8 cellular contexts compared by ENCODE assay signal in the genomic region with DNA sequence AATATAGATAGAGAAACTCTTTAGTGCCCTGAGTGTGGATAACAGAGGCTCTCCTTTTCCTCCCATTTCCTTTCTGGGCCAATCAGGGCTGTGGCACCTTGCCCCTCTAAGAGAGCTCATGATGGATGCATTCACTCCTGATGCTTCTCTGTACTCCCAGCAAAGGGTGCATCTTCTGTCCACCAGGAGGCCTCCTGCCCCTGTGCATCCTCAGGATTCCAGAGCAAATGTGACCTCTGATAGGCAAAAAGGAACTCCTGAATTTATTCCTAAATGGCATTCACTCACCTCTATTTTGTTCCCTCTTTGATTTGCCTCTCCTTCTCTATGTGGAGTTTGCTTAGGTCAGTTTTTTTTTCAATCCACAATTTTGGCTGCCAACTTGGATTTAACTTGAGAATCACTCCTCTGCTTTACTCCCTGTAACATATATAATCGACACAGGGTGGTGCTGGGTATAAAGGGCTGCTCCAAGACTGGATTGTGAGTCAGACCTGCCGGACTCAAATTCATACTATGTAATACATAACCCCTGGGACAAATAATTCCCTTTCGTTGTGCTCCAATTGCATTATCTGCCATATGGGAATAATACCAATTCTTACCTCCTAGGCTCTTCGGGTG. TPM values are rescaled to one million over a fixed set of nuclear protein-coding genes. Genes with fewer than 3 reads are reported as not detected.
DNase-seq lines count a peak whose midpoint lies in the region; ATAC-seq and TF ChIP-seq lines count a peak whose summit lies in the region.

No MANE protein-coding gene starts in this region.

- TF ChIP-seq CTCF in AG04450 (IDR thresholded peaks at IDR 0.05; ENCODE audit: low read depth, low read length) (peak; percentile 55), GM12864 (IDR thresholded peaks at IDR 0.05; ENCODE audit: low read depth, low read length, missing control alignments) (peak; percentile 79), epithelial cell of proximal tubule (conservative IDR thresholded peaks at IDR 0.05; ENCODE audit: low read depth, low read length) (peak; percentile 84), testis (IDR thresholded peaks at IDR 0.05) (peak; percentile 27 to 54 (median 43))

- TF ChIP-seq POLR2A in testis (IDR thresholded peaks at IDR 0.05): no peak

- CTCF ChIA-PET in AG04450 (lab: Charles Lee): no interaction called here

- POLR2A ChIA-PET in AG04450 (lab: Yijun Ruan, JAX): interaction anchor here (0.6 kb wide), 1 partner anchor 266 kb away, joined by 3 read pairs; no protein-coding TSS in a partner anchor

- no peaks in the 10 kb centered on the region for H3K36me3 ChIP-seq in testis (ENCODE audit: low read depth, missing control alignments)

- intact Hi-C loops in testis (cut with DNase I; ENCODE audit: low total_unique reads): no loop called here

- 64 to 70% methylated on average over 4 of the region's 4 CpGs for WGBS in testis, 2 donors

- H3K4me1 ChIP-seq in testis: no peaks in the 10 kb centered on the region

- ATAC-seq in HG03442 (IDR thresholded peaks at IDR 0.05; ENCODE audit: unreplicated experiment) (no peak), HG02623 (IDR thresholded peaks at IDR 0.05; ENCODE audit: unreplicated experiment) (no peak)

- H3K27me3 ChIP-seq in AG04450 (ENCODE audit: control insufficient read depth, insufficient read depth, low read length) (no peaks in the 10 kb centered on the region), testis (no peaks in the 10 kb centered on the region)

- H3K9me3 ChIP-seq in AG04450 (ENCODE audit: control insufficient read depth, insufficient read depth, low read length) (no peaks in the 10 kb centered on the region), testis (no peaks in the 10 kb centered on the region)

- H3K27ac ChIP-seq in AG04450 (ENCODE audit: low read depth, low read length) (no peak overlapping the region), testis (no peak overlapping the region)

- H3K4me3 ChIP-seq in AG04450 (ENCODE audit: low read depth, low read length) (no peak overlapping the region), GM12864 (ENCODE audit: low read depth, low read length) (no peak overlapping the region), epithelial cell of proximal tubule (ENCODE audit: low read depth, low read length) (no peak overlapping the region), testis (no peak overlapping the region)

- DNase-seq in AG04450 (ENCODE audit: low read depth, low spot score) (no peak), GM12864 (ENCODE audit: low read depth) (no peak), NCI-H69 (lab: John Stamatoyannopoulos, UW) (peak; percentile 26), epithelial cell of proximal tubule (ENCODE audit: low read depth) (no peak), testis (peak; percentile 66)
- no peak for DNase-seq in effector CD8-positive, alpha-beta T cell (lab: John Stamatoyannopoulos, UW)

RNA-seq across cellular contexts. Expression of gene MRGPRX4, which starts 1.1 kb away (rescaled TPM):
- polyA plus RNA-seq in AG04450 (2011; rRNA removed) (not detected in 2 replicates), testis (ENCODE audit: insufficient read depth, low read depth, low replicate concordance) (not detected)
- polyA minus RNA-seq in AG04450 (2011; rRNA and poly(A)+ RNA removed): not detected in 2 replicates
- total RNA-seq in epithelial cell of proximal tubule (not detected in 2 replicates), testis (not detected)

RNA-seq across cellular contexts. Expression of gene MRGPRX3, which starts 39.1 kb away (rescaled TPM):
- polyA plus RNA-seq in AG04450 (2011; rRNA removed): not detected in 2 replicates
- not detected in 2 replicates for polyA minus RNA-seq in AG04450 (2011; rRNA and poly(A)+ RNA removed)
- not detected in 2 replicates for total RNA-seq in epithelial cell of proximal tubule
- not detected for total RNA-seq in testis
- polyA plus RNA-seq in testis (ENCODE audit: insufficient read depth, low read depth, low replicate concordance): not detected

Comparison
In these comparisons a context has a peak if more than half of its experiments do, and no peak if none do; other contexts are left out.
1. DNase-seq: peak in NCI-H69 (single experiment) and testis (single experiment); none in AG04450 (single experiment), GM12864 (single experiment), epithelial cell of proximal tubule (single experiment) and effector CD8-positive, alpha-beta T cell (single experiment).
2. Peak in every context shown above with its lines, with median percentiles within 50 percentile points of each other: CTCF ChIP-seq.